ENCODE assay signal across 8 cellular contexts in the genomic region with DNA sequence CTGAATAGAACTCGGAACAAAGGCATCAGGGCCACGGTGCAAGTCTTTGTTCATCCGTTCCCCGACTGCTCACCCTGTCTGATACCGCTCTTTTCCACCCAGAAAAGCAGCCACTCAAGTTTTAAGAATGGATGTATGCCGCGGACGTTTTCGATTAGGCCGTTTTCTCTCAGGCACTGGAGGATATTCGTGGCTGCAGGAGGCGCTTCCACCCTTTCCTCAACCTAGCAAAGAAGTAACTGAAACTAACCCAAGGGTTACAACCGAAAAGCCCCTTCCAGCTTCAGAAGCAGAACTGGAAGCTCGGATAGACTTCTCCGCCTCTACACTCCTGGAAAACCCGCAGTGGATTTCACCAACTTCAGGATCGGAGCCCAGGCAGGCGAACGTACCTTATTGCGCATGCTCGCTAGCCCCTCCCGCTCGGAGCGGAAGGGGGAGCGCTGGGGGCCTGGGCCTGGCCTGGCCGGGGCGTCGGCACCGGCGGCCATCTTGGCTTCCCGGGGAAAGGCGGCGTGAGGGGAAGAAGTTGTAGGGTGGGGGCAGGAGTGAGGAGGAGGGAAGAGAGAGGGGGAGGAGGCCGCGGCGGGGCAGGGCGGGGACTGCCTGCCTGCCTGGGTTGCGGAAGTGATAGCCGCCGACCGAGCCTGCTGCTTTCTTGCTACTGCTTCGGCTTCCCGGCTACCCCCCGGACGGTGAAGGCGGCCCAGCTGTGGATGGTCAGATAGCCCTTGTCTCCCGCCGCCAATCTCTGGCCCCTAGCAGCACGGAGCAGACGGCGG. TPM values are rescaled to one million over a fixed set of nuclear protein-coding genes. Genes with fewer than 3 reads are reported as not detected.
A peak's percentile ranks its signal among the peaks of the same experiment; 100 is the strongest.
DNase-seq lines count a peak whose midpoint lies in the region; ATAC-seq, FAIRE-seq and TF ChIP-seq lines count a peak whose summit lies in the region.

A gene (plus strand): TSS at position 619 of the 782 bp plus-strand sequence. CDS start 191 bp downstream, outside the sequence.

- H3K9me3 ChIP-seq in AG04450 (ENCODE audit: control insufficient read depth, insufficient read depth, low read length), result peaks cover 2% of the 10 kb centered on the region; the same call in 1 of the 2 replicates
- H3K9me3 ChIP-seq in iPS-20b (ENCODE audit: insufficient read depth, low read depth, low read length), result no peaks in the 10 kb centered on the region

- H3K36me3 ChIP-seq in bronchial epithelial cell (ENCODE audit: control insufficient read depth, insufficient read depth, low read length) (no peaks in the 10 kb centered on the region), iPS-20b (ENCODE audit: insufficient read depth, low read depth, low read length) (no peaks in the 10 kb centered on the region; the same call in 1 of the 2 replicates)

- POLR2A ChIA-PET in AG04450 (lab: Yijun Ruan, JAX), result interaction anchor here (0.6 to 1.8 kb wide), 7 partner anchors 12 to 1260 kb away, joined by 3 to 19 read pairs (median 4); a partner anchor contains a TSS

- H3K27me3 ChIP-seq in AG04450 (ENCODE audit: control insufficient read depth, insufficient read depth, low read length) (no peaks in the 10 kb centered on the region), bronchial epithelial cell (ENCODE audit: control insufficient read depth, insufficient read depth, low read length) (no peaks in the 10 kb centered on the region), iPS-20b (ENCODE audit: insufficient read depth, low read length) (no peaks in the 10 kb centered on the region)

- H3K27ac ChIP-seq in AG04450 (ENCODE audit: low read depth, low read length) (peak within 1 kb of the TSS; percentile 97), iPS-20b (ENCODE audit: low read length) (peak within 1 kb of the TSS; percentile 93), skin epidermis (peak within 1 kb of the TSS; percentile 95 to 100 (median 100))

- no peak for FAIRE-seq in bronchial epithelial cell (lab: Jason Lieb, UNC)

- H3K4me1 ChIP-seq in iPS-20b (ENCODE audit: insufficient read depth, low read length), result peaks cover 37% of the 10 kb centered on the region

- peak; percentile 63 for ATAC-seq in GM18907 (IDR thresholded peaks at IDR 0.05; ENCODE audit: unreplicated experiment)
- peak; percentile 55 for ATAC-seq in HG03159 (IDR thresholded peaks at IDR 0.05; ENCODE audit: unreplicated experiment)

- H3K4me3 ChIP-seq in AG04450 (ENCODE audit: low read depth, low read length), result peak within 1 kb of the TSS; percentile 91
- peak within 1 kb of the TSS; percentile 91 for H3K4me3 ChIP-seq in WI38 (ENCODE audit: low read depth, low read length)
- H3K4me3 ChIP-seq in bronchial epithelial cell (ENCODE audit: low read depth, low read length), result peak within 1 kb of the TSS; percentile 96
- H3K4me3 ChIP-seq in iPS-20b (ENCODE audit: low read length), result peak within 1 kb of the TSS; percentile 90
- peak within 1 kb of the TSS; percentile 71 to 100 (median 85) for H3K4me3 ChIP-seq in skin epidermis

- TF ChIP-seq CTCF in AG04450 (IDR thresholded peaks at IDR 0.05; ENCODE audit: low read depth, low read length) (no peak), WI38 (IDR thresholded peaks at IDR 0.05; ENCODE audit: low read depth, low read length) (no peak), bronchial epithelial cell (IDR thresholded peaks at IDR 0.05; ENCODE audit: insufficient read depth, low read length, severe bottlenecking) (no peak)

- H3K9ac ChIP-seq in iPS-20b (ENCODE audit: low read depth, low read length), result peak within 1 kb of the TSS; percentile 97

- peak; percentile 97 for DNase-seq in AG04450 (ENCODE audit: low read depth, low spot score)
- DNase-seq in NCI-H2227 treated with DMSO at 0.1 percent for 48 hours (lab: John Stamatoyannopoulos, UW), result peak; percentile 98
- peak; percentile 92 for DNase-seq in bronchial epithelial cell (ENCODE audit: low read depth)

- CTCF ChIA-PET in AG04450 (lab: Charles Lee), result interaction anchor here (0.7 kb wide), 1 partner anchor 285 kb away, joined by 4 read pairs; no protein-coding TSS in a partner anchor

RNA-seq across cellular contexts. Expression of the gene that starts here (rescaled TPM):
- 371 and 536 TPM in 2 replicates for polyA plus RNA-seq in AG04450 (2011; rRNA removed)
- polyA minus RNA-seq in AG04450 (2011; rRNA and poly(A)+ RNA removed), result 303 and 443 TPM in 2 replicates
- total RNA-seq in bronchial epithelial cell, result 214 and 222 TPM in 2 replicates

Comparison
In these comparisons a context has a peak if more than half of its experiments do, and no peak if none do; other contexts are left out.
1. Peak in every context shown above with its lines: DNase-seq, ATAC-seq, H3K4me3 ChIP-seq and H3K27ac ChIP-seq.